8 cellular contexts compared by ENCODE assay signal in genomic region chr22:38681784-38682335, GRCh38. TPM values are rescaled to one million over a fixed set of nuclear protein-coding genes. Genes with fewer than 3 reads are reported as not detected.
DNase-seq lines count a peak whose midpoint lies in the region; ATAC-seq and TF ChIP-seq lines count a peak whose summit lies in the region.

TOMM22 (plus strand) TSS chr22:38681957; CDS start chr22:38681979, 22 bp downstream.

- no peaks in the 10 kb centered on the region for H3K9me3 ChIP-seq in HEK293 (ENCODE audit: control insufficient read depth, insufficient read depth, low read depth, low read length)
- H3K9me3 ChIP-seq in SK-N-SH = no peaks in the 10 kb centered on the region
- no peaks in the 10 kb centered on the region for H3K9me3 ChIP-seq in osteoblast (ENCODE audit: low read depth, low read length)
- H3K9me3 ChIP-seq in thoracic aorta = no peaks in the 10 kb centered on the region

- 5% methylated on average over 4 of the region's 56 CpGs for WGBS in SK-N-SH (ENCODE audit: low lambda C conversion rate)

- H2AFZ ChIP-seq in SK-N-SH (ENCODE audit: low read depth) = peak within 1 kb of the TSS; percentile 74
- peak within 1 kb of the TSS; percentile 99 for H2AFZ ChIP-seq in osteoblast (ENCODE audit: low read length)

- H4K20me1 ChIP-seq in SK-N-SH (ENCODE audit: insufficient read depth) (no peaks in the 10 kb centered on the region), osteoblast (ENCODE audit: insufficient read depth, low read length) (peaks cover 9% of the 10 kb centered on the region)

- POLR2A ChIA-PET in HEK293 (lab: Yijun Ruan, JAX) (interaction anchor here (0.5 to 3.2 kb wide), 17 partner anchors 10 to 728 kb away, joined by 3 to 60 read pairs (median 4); partner anchors contain the start of genes C22orf23, GTPBP1, JOSD1 and PICK1), SK-N-SH (lab: Yijun Ruan, JAX) (interaction anchor here (0.6 to 1.7 kb wide), 3 partner anchors 11 to 199 kb away, joined by 3 to 8 read pairs (median 3); partner anchors contain the start of gene JOSD1)

- H3K79me2 ChIP-seq in SK-N-SH (ENCODE audit: insufficient read depth) = peaks cover 13% of the 10 kb centered on the region
- peaks cover 23% of the 10 kb centered on the region for H3K79me2 ChIP-seq in osteoblast (ENCODE audit: insufficient read depth, low read length)

- CTCF ChIA-PET in HEK293 (lab: Yijun Ruan, JAX) (interaction anchor here (0.6 to 2.9 kb wide), 25 partner anchors 11 to 1004 kb away, joined by 3 to 31 read pairs (median 4); partner anchors contain the start of gene GTPBP1), SK-N-SH (lab: Yijun Ruan, JAX) (interaction anchor here (0.6 to 2.1 kb wide), 9 partner anchors 11 to 87 kb away, joined by 3 to 13 read pairs (median 4); no protein-coding TSS in a partner anchor)

- H3F3A ChIP-seq in SK-N-SH (replicated peaks; ENCODE audit: insufficient read depth) = no peaks in the 10 kb centered on the region

- H3K4me2 ChIP-seq in SK-N-SH (peak within 1 kb of the TSS; percentile 74), osteoblast (ENCODE audit: insufficient read depth, low read length) (peak within 1 kb of the TSS; percentile 99)

- H3K27ac ChIP-seq in HEK293 (ENCODE audit: extremely low read depth, low read depth, low read length) (peak within 1 kb of the TSS; percentile 5), SK-N-SH (ENCODE audit: low read depth in 2 of 2, low read length in 1 of 2) (peak within 1 kb of the TSS; percentile 22 to 47; a peak in 2 of 4 replicates), osteoblast (ENCODE audit: low read depth, low read length) (peak within 1 kb of the TSS; percentile 72), thoracic aorta (peak within 1 kb of the TSS; percentile 35 to 71)

- H3K27me3 ChIP-seq in SK-N-SH (ENCODE audit: insufficient read depth) (no peaks in the 10 kb centered on the region), osteoblast (ENCODE audit: insufficient read depth, low read length) (no peaks in the 10 kb centered on the region), thoracic aorta (replicated peaks; ENCODE audit: insufficient read depth) (no peaks in the 10 kb centered on the region)

- 0 out of 4 replicates have a peak, but pooled peaks of 1 of the 2 experiments have one; percentile 7 for TF ChIP-seq EP300 in SK-N-SH (IDR thresholded peaks at IDR 0.05; ENCODE audit: borderline replicate concordance in 1 of 2, low read depth in 1 of 2, low read length in 1 of 2)

- TF ChIP-seq CTCF in HEK293 (tag by site-specific recombination; IDR thresholded peaks at IDR 0.05) (peak; percentile 98), SK-N-SH (IDR thresholded peaks at IDR 0.05) (peak; percentile 61), osteoblast (IDR thresholded peaks at IDR 0.05; ENCODE audit: extremely low read depth, low read depth, low read length) (peak; percentile 74), thoracic aorta (IDR thresholded peaks at IDR 0.05) (peak; percentile 54)

- ATAC-seq in thoracic aorta (ENCODE audit: insufficient number of reproducible peaks, low FRiP score, low read depth) = peak; percentile 71

- TF ChIP-seq RAD21 in SK-N-SH (IDR thresholded peaks at IDR 0.05; ENCODE audit: low read length) = no peak

- H3K9ac ChIP-seq in SK-N-SH = peak within 1 kb of the TSS; percentile 73

- H3K4me1 ChIP-seq in HEK293 (ENCODE audit: control insufficient read depth, insufficient read depth, low read length) = no peaks in the 10 kb centered on the region
- no peaks in the 10 kb centered on the region; a peak in 1 of 4 replicates for H3K4me1 ChIP-seq in SK-N-SH (ENCODE audit: control insufficient read depth in 1 of 2, insufficient read depth in 2 of 2, low read depth in 1 of 2, low read length in 1 of 2)
- peaks cover 13% of the 10 kb centered on the region for H3K4me1 ChIP-seq in osteoblast (ENCODE audit: insufficient read depth, low read length)
- H3K4me1 ChIP-seq in thoracic aorta (ENCODE audit: control insufficient read depth in 1 of 2, low read depth in 2 of 2) = peaks cover 6 to 8% of the 10 kb centered on the region in 2 donors

- H3K4me3 ChIP-seq in HEK293 (ENCODE audit: low read depth, low read length) (peak within 1 kb of the TSS; percentile 94), SK-N-SH (ENCODE audit: low read depth in 2 of 2, low read length in 1 of 2) (peak within 1 kb of the TSS; percentile 72 to 80), osteoblast (ENCODE audit: insufficient read depth, low read length) (peak within 1 kb of the TSS; percentile 100), thoracic aorta (peak within 1 kb of the TSS; percentile 86)

- DNase-seq in GM04504 (ENCODE audit: low read depth) (peak; percentile 73), MV-4-11 (lab: John Stamatoyannopoulos, UW) (peak; percentile 81), SK-N-SH (peak; percentile 91), glomerular endothelial cell (ENCODE audit: extremely low read depth, low read depth, low spot score) (no peak), osteoblast (ENCODE audit: insufficient read length, low spot score, missing footprints) (peak; percentile 99), thoracic aorta (ENCODE audit: low spot score) (peak; percentile 40)
- DNase-seq in activated naive CD4-positive, alpha-beta T cell treated with anti-CD3 and anti-CD28 coated beads, Interleukin-2, amount 50 U/mL, for 16 hours = peak; percentile 84

- no peaks in the 10 kb centered on the region for H3K9me2 ChIP-seq in SK-N-SH

- H3K36me3 ChIP-seq in HEK293 (ENCODE audit: control insufficient read depth in 2 of 2, insufficient read depth in 1 of 2, low read length in 2 of 2) (peaks cover 14 to 42% of the 10 kb centered on the region in 2 experiments), SK-N-SH (replicated peaks in 1 of 2; ENCODE audit: control insufficient read depth in 1 of 2, insufficient read depth in 2 of 2, low read length in 1 of 2) (peaks cover 0 to 17% of the 10 kb centered on the region in 2 experiments), osteoblast (ENCODE audit: insufficient read depth, low read length) (peaks cover 36% of the 10 kb centered on the region), thoracic aorta (peaks cover 26% of the 10 kb centered on the region)

TF ChIP-seq in HEK293, 187 proteins besides CTCF, POLR2A, EP300 and RAD21 (continues in another document):
- TF ChIP-seq, protein P1, sequence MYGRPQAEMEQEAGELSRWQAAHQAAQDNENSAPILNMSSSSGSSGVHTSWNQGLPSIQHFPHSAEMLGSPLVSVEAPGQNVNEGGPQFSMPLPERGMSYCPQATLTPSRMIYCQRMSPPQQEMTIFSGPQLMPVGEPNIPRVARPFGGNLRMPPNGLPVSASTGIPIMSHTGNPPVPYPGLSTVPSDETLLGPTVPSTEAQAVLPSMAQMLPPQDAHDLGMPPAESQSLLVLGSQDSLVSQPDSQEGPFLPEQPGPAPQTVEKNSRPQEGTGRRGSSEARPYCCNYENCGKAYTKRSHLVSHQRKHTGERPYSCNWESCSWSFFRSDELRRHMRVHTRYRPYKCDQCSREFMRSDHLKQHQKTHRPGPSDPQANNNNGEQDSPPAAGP (tag by site-specific recombination; IDR thresholded peaks at IDR 0.05) = peak; percentile 93
- peak; percentile 24; the same call in 1 of the 2 replicates for TF ChIP-seq WT1 (tag by site-specific recombination; IDR thresholded peaks at IDR 0.05)
- TF ChIP-seq SP2 (tag by site-specific recombination; IDR thresholded peaks at IDR 0.05) = peak; percentile 94
- no peak for TF ChIP-seq ZNF677 (tag by site-specific recombination; IDR thresholded peaks at IDR 0.05)
- TF ChIP-seq SCRT1 (tag by site-specific recombination; IDR thresholded peaks at IDR 0.05; ENCODE audit: borderline replicate concordance) = no peak
- no peak for TF ChIP-seq ZNF600 (tag by site-specific recombination; IDR thresholded peaks at IDR 0.05)
- no peak for TF ChIP-seq ZNF133 (tag by site-specific recombination; IDR thresholded peaks at IDR 0.05)
- TF ChIP-seq ZNF558 (tag by site-specific recombination; IDR thresholded peaks at IDR 0.05) = no peak; the same call in 1 of the 2 replicates
- no peak for TF ChIP-seq ZNF416 (tag by site-specific recombination; IDR thresholded peaks at IDR 0.05)
- TF ChIP-seq ZFP41 (tag by site-specific recombination; IDR thresholded peaks at IDR 0.05; ENCODE audit: borderline replicate concordance) = no peak
- no peak for TF ChIP-seq HOXA7 (CRISPR knock-in tag; IDR thresholded peaks at IDR 0.05; ENCODE audit: borderline replicate concordance)
- no peak for TF ChIP-seq ZNF292 (tag by site-specific recombination; IDR thresholded peaks at IDR 0.05; ENCODE audit: borderline replicate concordance, low read depth)

TF ChIP-seq in SK-N-SH, 30 proteins besides CTCF, POLR2A, EP300 and RAD21 (continues in another document):
- TF ChIP-seq GATA2 (CRISPR knock-in tag; IDR thresholded peaks at IDR 0.05) (no peak), NFIC (IDR thresholded peaks at IDR 0.05; ENCODE audit: borderline replicate concordance) (no peak), RCOR1 (IDR thresholded peaks at IDR 0.05; ENCODE audit: low read length) (no peak), YY1 (IDR thresholded peaks at IDR 0.05; ENCODE audit: low read depth) (peak; percentile 96), CHD2 (IDR thresholded peaks at IDR 0.05; ENCODE audit: low read length, partially characterized antibody) (peak; percentile 34), PBX3 (IDR thresholded peaks at IDR 0.05) (no peak)

RNA-seq across cellular contexts. Expression of gene TOMM22, which starts in this region (rescaled TPM):
- 33.1 and 33.6 TPM in 2 replicates for polyA plus RNA-seq in SK-N-SH (2012; rRNA removed)
- polyA plus RNA-seq in SK-N-SH (2012; cell fraction: cytosol; rRNA removed) = 41.1 and 46.9 TPM in 2 replicates
- polyA plus RNA-seq in SK-N-SH (2012; cell fraction: nucleus; rRNA removed) = 6.2 and 10.6 TPM in 2 replicates
- 38.9 and 57.0 TPM in 2 replicates for total RNA-seq in glomerular endothelial cell
- 57.2 and 60.4 TPM in 2 replicates for total RNA-seq in osteoblast
- 10 to 100 TPM; 16.1 to 35.8 TPM for total RNA-seq in thoracic aorta

Comparison
In these comparisons a context has a peak if more than half of its experiments do, and no peak if none do; other contexts are left out.
1. H3K27ac ChIP-seq: peak in every context shown above with its lines; median percentile 72 in osteoblast; 53 in thoracic aorta; 34 in SK-N-SH; 5 in HEK293.